Comparison of ENCODE assay signal across 13 cellular contexts in genomic region chr19:11014403-11014911, GRCh38.
"Had no signal": no experiment of that assay in that cellular context is flagged by ENCODE, and none has a peak within 500 bp of the region (broad histone marks: within the 10 kb centered on the region; RNA-seq: fewer than 3 reads in every experiment).

No MANE protein-coding gene starts in this region.

- H3K27ac Mint-ChIP-seq: activated CD8-positive, alpha-beta T cell treated with anti-CD3 and anti-CD28 coated beads, Interleukin-2, amount 10 ng/mL, durations not matched to agents 7 days and 5 days; activated naive CD8-positive, alpha-beta T cell treated with anti-CD3 and anti-CD28 coated beads, Interleukin-2, amount 50 U/mL, for 24 hours; memory B cell had no signal

- DNase-seq: activated CD4-positive, alpha-beta T cell treated with anti-CD3 and anti-CD28 coated beads for 4 hours; activated CD8-positive, alpha-beta T cell treated with anti-CD3 and anti-CD28 coated beads, Interleukin-2, amount 10 ng/mL, durations not matched to agents 7 days and 5 days; activated naive CD4-positive, alpha-beta T cell treated with Interleukin-2 at 50 U/mL for 16 hours; activated naive CD8-positive, alpha-beta T cell treated with anti-CD3 and anti-CD28 coated beads, Interleukin-2, amount 50 U/mL, for 24 hours; cortex of kidney; effector memory CD4-positive, alpha-beta T cell; hypothalamus; left ventricle myocardium inferior; pancreas; stimulated activated CD4-positive, alpha-beta T cell treated with anti-CD3 and anti-CD28 coated beads, Interleukin-4, amount 100 ng/mL, for 4 hours; stomach; SW 1271 had no signal

- H3K9me3 Mint-ChIP-seq: activated naive CD8-positive, alpha-beta T cell treated with anti-CD3 and anti-CD28 coated beads, Interleukin-2, amount 50 U/mL, for 24 hours; memory B cell had no signal

- H3K4me1 Mint-ChIP-seq: activated naive CD8-positive, alpha-beta T cell treated with anti-CD3 and anti-CD28 coated beads, Interleukin-2, amount 50 U/mL, for 24 hours; memory B cell had no signal

- FAIRE-seq: pancreas had no signal

- ATAC-seq: activated CD8-positive, alpha-beta T cell treated with anti-CD3 and anti-CD28 coated beads, Interleukin-2, amount 10 ng/mL, durations not matched to agents 7 days and 5 days; activated naive CD8-positive, alpha-beta T cell treated with anti-CD3 and anti-CD28 coated beads, Interleukin-2, amount 50 U/mL, for 24 hours; pancreas had no signal

- H3K4me3 Mint-ChIP-seq: activated CD8-positive, alpha-beta T cell treated with anti-CD3 and anti-CD28 coated beads, Interleukin-2, amount 10 ng/mL, durations not matched to agents 7 days and 5 days; activated naive CD8-positive, alpha-beta T cell treated with anti-CD3 and anti-CD28 coated beads, Interleukin-2, amount 50 U/mL, for 24 hours; memory B cell had no signal

- H3K27me3 Mint-ChIP-seq: activated naive CD8-positive, alpha-beta T cell treated with anti-CD3 and anti-CD28 coated beads, Interleukin-2, amount 50 U/mL, for 24 hours; memory B cell had no signal
